In the genomic region with DNA sequence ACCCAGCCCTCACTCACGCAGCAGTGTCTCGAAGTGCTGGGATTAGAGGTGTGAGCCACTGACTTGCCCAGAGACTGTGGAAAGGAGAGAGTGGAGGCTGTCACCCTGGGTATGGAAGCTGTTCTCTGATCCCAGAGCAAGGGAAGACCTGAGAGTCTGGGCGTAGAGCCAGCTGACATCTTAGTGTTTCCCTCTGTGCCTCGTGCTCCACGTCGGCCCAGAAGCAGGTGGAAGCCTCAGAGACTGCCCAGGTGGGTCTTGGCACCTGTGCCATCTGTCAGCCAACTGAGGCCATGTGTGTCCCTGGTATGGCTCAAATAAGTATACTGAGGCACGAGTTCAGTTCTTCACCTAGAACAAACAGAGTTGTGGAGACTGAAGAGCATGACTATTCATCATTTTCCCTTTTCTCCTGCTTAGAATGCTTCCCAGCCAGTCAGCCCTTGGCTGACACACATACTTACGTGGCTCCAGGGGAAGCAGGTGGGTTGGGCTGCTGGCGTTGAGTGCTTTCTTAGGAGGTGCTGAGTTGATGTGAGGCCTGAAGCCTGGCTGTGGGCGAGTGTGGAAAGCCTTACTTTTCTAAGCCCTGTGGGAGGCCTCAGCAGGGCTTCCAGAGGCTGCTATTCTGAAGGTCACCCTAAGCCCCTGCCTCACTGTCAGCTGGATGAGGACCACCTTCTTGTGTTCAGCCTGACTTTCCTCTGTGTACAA, we compare ENCODE assay signal across 12 cellular contexts. TPM values are rescaled to one million over a fixed set of nuclear protein-coding genes. Genes with fewer than 3 reads are reported as not detected.
A peak's percentile ranks its signal among the peaks of the same experiment; 100 is the strongest.
DNase-seq lines count a peak whose midpoint lies in the region; ATAC-seq and TF ChIP-seq lines count a peak whose summit lies in the region.
"Had no signal": no experiment of that assay in that cellular context is flagged by ENCODE, and none has a peak within 500 bp of the region (broad histone marks: within the 10 kb centered on the region; RNA-seq: fewer than 3 reads in every experiment).

No MANE protein-coding gene starts in this region.

- H3K9me3 ChIP-seq in BE2C (no peaks in the 10 kb centered on the region), A673 (ENCODE audit: low read depth, low read length, poor library complexity, severe bottlenecking) (no peaks in the 10 kb centered on the region)
- no peaks in the 10 kb centered on the region for H3K9me3 ChIP-seq in effector memory CD4-positive, alpha-beta T cell (ENCODE audit: control insufficient read depth, low read length)

- no peak for ATAC-seq in GM21528 (IDR thresholded peaks at IDR 0.05; ENCODE audit: low FRiP score, unreplicated experiment)
- ATAC-seq in HG02678 (IDR thresholded peaks at IDR 0.05; ENCODE audit: unreplicated experiment) = no peak
- ATAC-seq: stimulated activated naive CD8-positive, alpha-beta T cell treated with anti-CD3 and anti-CD28 coated beads, Interleukin-15, Interleukin-2, amounts not matched to agents 100 U/mL and 50 U/mL, for 24 hours had no signal

- no TSS peak for BruUV-seq in A673 (replicated peaks; lab: Mats Ljungman, UMichigan)

- peak; percentile 7 for DNase-seq in BE2C
- peak; percentile 82 for DNase-seq in DMS79 (lab: John Stamatoyannopoulos, UW)
- DNase-seq in RWPE1 (ENCODE audit: low spot score) = no peak
- peak; percentile 33 for DNase-seq in inferior parietal cortex (ENCODE audit: extremely low spot score)
- DNase-seq in effector memory CD4-positive, alpha-beta T cell = no peak
- no peak for DNase-seq in A673 (ENCODE audit: low spot score)
- DNase-seq: NCI-H526; stimulated activated CD4-positive, alpha-beta T cell treated with anti-CD3 and anti-CD28 coated beads, Interleukin-4, amount 100 ng/mL, for 4 hours; stimulated activated naive CD8-positive, alpha-beta T cell treated with anti-CD3 and anti-CD28 coated beads, Interleukin-15, Interleukin-2, amounts not matched to agents 100 U/mL and 50 U/mL, for 24 hours had no signal

- no peak overlapping the region for H3K4me3 ChIP-seq in BE2C (ENCODE audit: low read depth, low read length)
- no peak overlapping the region for H3K4me3 ChIP-seq in effector memory CD4-positive, alpha-beta T cell (ENCODE audit: insufficient read depth, low read depth, low read length, poor library complexity, severe bottlenecking)
- no peak overlapping the region for H3K4me3 ChIP-seq in A673 (ENCODE audit: low read depth, low read length, poor library complexity, severe bottlenecking)

- H3K27me3 ChIP-seq in BE2C = no peaks in the 10 kb centered on the region
- no peaks in the 10 kb centered on the region for H3K27me3 ChIP-seq in effector memory CD4-positive, alpha-beta T cell (replicated peaks; ENCODE audit: control insufficient read depth, insufficient read depth, low read length, poor library complexity, severe bottlenecking)
- no peaks in the 10 kb centered on the region for H3K27me3 ChIP-seq in A673 (replicated peaks; ENCODE audit: insufficient read depth, low read depth, low read length, poor library complexity)

- H3K36me3 ChIP-seq in BE2C = peaks cover 5% of the 10 kb centered on the region; the same call in 1 of the 2 replicates
- H3K36me3 ChIP-seq in effector memory CD4-positive, alpha-beta T cell (ENCODE audit: control insufficient read depth, insufficient read depth, low read length) = peaks cover 13% of the 10 kb centered on the region
- peaks cover 10% of the 10 kb centered on the region for H3K36me3 ChIP-seq in A673 (ENCODE audit: insufficient read depth, low read length, poor library complexity, severe bottlenecking)

- POLR2A ChIA-PET in RWPE1 (lab: Yijun Ruan, JAX; ENCODE audit: low non-redundant PET) (no interaction called here), A673 (lab: Charles Lee; ENCODE audit: low non-redundant PET) (no interaction called here)

- peak overlapping the region; percentile 8 for H3K27ac ChIP-seq in RWPE1
- no peak overlapping the region for H3K27ac ChIP-seq in effector memory CD4-positive, alpha-beta T cell (ENCODE audit: insufficient read depth, low read length, poor library complexity, severe bottlenecking)
- no peak overlapping the region for H3K27ac ChIP-seq in A673 (ENCODE audit: low read depth, low read length, poor library complexity, severe bottlenecking)

- CTCF ChIA-PET in RWPE1 (lab: Yijun Ruan, JAX) = interaction anchor here (0.7 to 1.5 kb wide), 2 partner anchors 105 to 107 kb away, joined by 3 to 8 read pairs; no protein-coding TSS in a partner anchor
- CTCF ChIA-PET in A673 (lab: Charles Lee) = interaction anchor here (1.2 kb wide), 1 partner anchor 39 kb away, joined by 3 read pairs; a partner anchor contains a TSS

- intact Hi-C loops in A673 (cut with micrococcal nuclease; ENCODE audit: unreplicated experiment) = no loop called here

- peaks cover 19% of the 10 kb centered on the region for H3K4me1 ChIP-seq in BE2C
- peaks cover 3% of the 10 kb centered on the region for H3K4me1 ChIP-seq in effector memory CD4-positive, alpha-beta T cell (ENCODE audit: control insufficient read depth, insufficient read depth, low read length, poor library complexity, severe bottlenecking)
- peaks cover 22% of the 10 kb centered on the region for H3K4me1 ChIP-seq in A673 (ENCODE audit: insufficient read depth, low read length, poor library complexity, severe bottlenecking)

- TF ChIP-seq CTCF in BE2C (IDR thresholded peaks at IDR 0.05; ENCODE audit: low read depth, low read length) (no peak), RWPE1 (conservative IDR thresholded peaks at IDR 0.05; ENCODE audit: low read depth) (no peak), A673 (conservative IDR thresholded peaks at IDR 0.05; ENCODE audit: low read depth, low read length) (no peak)

RNA-seq across cellular contexts. Expression of a gene that starts 8.1 kb away (rescaled TPM):
- 5.6 TPM for polyA plus RNA-seq in BE2C (2012; ENCODE audit: insufficient read depth, insufficient read length, low read depth)
- 2.9 and 3.2 TPM in 2 replicates for total RNA-seq in A673 (2021)

RNA-seq across cellular contexts. Expression of a gene that starts 13.1 kb away (rescaled TPM):
- polyA plus RNA-seq in BE2C (2012; ENCODE audit: insufficient read depth, insufficient read length, low read depth) = 155 TPM
- 21.6 and 24.8 TPM in 2 replicates for total RNA-seq in A673 (2021)

RNA-seq across cellular contexts. Expression of a gene that starts 20.3 kb away (rescaled TPM):
- polyA plus RNA-seq in BE2C (2012; ENCODE audit: insufficient read depth, insufficient read length, low read depth) = 3.6 TPM
- total RNA-seq in A673 (2021) = 15.5 and 17.6 TPM in 2 replicates

RNA-seq across cellular contexts. Expression of a gene that starts 30.5 kb away (rescaled TPM):
- polyA plus RNA-seq in BE2C (2012; ENCODE audit: insufficient read depth, insufficient read length, low read depth) = 76.3 TPM
- total RNA-seq in A673 (2021) = 24.2 and 27.4 TPM in 2 replicates

RNA-seq across cellular contexts. Expression of a gene that starts 38.9 kb away (rescaled TPM):
- not detected for polyA plus RNA-seq in BE2C (2012; ENCODE audit: insufficient read depth, insufficient read length, low read depth)
- total RNA-seq in A673 (2021) = 0.58 and 0.59 TPM in 2 replicates
- total RNA-seq: renal cortical epithelial cell had no signal

Comparison
In these comparisons a context has a peak if more than half of its experiments do, and no peak if none do; other contexts are left out.
1. DNase-seq: peak in BE2C (single experiment), DMS79 (single experiment) and inferior parietal cortex (single experiment); none in RWPE1 (single experiment), effector memory CD4-positive, alpha-beta T cell (0 of 3) and A673 (single experiment).